8 cellular contexts compared by ENCODE assay signal in the genomic region with DNA sequence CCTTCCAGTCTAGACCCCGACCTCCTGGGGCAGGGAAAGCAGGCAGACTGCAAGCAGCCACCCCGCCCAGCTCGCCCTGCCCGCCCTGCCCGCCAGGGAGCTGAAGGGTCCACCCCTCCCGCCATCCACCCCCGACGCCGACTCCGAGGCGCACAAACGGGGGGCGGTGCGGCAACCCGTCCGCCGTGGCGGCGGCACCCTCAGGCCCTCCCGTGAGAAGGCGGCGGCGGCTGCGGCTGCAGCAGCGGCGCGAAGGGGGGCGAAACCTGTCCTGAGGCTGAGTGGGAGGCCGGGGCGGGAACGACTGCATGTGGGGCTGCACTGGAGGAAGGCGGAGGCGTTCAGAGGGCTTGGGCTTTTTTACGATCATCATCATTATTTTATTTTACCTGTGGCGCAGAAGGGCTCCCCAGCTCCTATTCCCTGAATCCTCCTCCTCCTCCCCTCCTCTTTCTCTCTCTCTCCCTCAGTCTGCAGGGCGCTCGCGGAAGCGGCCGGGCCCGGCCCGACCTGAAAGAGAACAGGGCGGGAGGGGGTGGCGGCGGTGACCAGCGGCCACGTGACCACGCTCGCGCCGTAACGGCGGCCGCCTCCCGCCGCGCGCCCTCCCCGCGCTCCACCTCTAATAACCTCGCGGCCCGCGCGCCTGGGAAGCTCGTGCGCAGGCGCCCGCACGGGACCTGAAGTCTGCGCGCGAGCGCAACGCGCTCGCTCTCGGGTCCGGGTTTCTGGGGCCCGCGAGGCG. TPM values are rescaled to one million over a fixed set of nuclear protein-coding genes. Genes with fewer than 3 reads are reported as not detected.
DNase-seq lines count a peak whose midpoint lies in the region; ATAC-seq, FAIRE-seq and TF ChIP-seq lines count a peak whose summit lies in the region.

A gene with protein sequence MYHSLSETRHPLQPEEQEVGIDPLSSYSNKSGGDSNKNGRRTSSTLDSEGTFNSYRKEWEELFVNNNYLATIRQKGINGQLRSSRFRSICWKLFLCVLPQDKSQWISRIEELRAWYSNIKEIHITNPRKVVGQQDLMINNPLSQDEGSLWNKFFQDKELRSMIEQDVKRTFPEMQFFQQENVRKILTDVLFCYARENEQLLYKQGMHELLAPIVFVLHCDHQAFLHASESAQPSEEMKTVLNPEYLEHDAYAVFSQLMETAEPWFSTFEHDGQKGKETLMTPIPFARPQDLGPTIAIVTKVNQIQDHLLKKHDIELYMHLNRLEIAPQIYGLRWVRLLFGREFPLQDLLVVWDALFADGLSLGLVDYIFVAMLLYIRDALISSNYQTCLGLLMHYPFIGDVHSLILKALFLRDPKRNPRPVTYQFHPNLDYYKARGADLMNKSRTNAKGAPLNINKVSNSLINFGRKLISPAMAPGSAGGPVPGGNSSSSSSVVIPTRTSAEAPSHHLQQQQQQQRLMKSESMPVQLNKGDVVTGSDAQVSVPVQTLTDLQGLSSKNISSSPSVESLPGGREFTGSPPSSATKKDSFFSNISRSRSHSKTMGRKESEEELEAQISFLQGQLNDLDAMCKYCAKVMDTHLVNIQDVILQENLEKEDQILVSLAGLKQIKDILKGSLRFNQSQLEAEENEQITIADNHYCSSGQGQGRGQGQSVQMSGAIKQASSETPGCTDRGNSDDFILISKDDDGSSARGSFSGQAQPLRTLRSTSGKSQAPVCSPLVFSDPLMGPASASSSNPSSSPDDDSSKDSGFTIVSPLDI (minus strand): TSS at position 540 of the 745 bp plus-strand sequence. CDS start 234,061 bp downstream, outside the sequence.

- H3K36me3 ChIP-seq in Caco-2 (ENCODE audit: control insufficient read depth, insufficient read depth, low read length) (no peaks in the 10 kb centered on the region), OCI-LY3 (replicated peaks; ENCODE audit: low read depth, low read length) (peaks cover 4% of the 10 kb centered on the region)

- H3K4me1 ChIP-seq in Caco-2, result peaks cover 11% of the 10 kb centered on the region; the same call in 1 of the 2 replicates
- H3K4me1 ChIP-seq in OCI-LY3 (ENCODE audit: low read length), result peaks cover 36% of the 10 kb centered on the region

- peak within 1 kb of the TSS; percentile 82 for H3K4me3 Mint-ChIP-seq in Caco-2 (ENCODE audit: unreplicated experiment)

- no peaks in the 10 kb centered on the region for H3K27me3 Mint-ChIP-seq in Caco-2 (ENCODE audit: insufficient read depth, unreplicated experiment)

- peak; percentile 76 for ATAC-seq in GM21367 (IDR thresholded peaks at IDR 0.05; ENCODE audit: unreplicated experiment)

- FAIRE-seq in HTR-8/SVneo (lab: Jason Lieb, UNC), result peak; percentile 20

- no TSS peak for BruUV-seq in Caco-2 (replicated peaks; lab: Mats Ljungman, UMichigan)

- intact Hi-C loops in Caco-2 (cut with micrococcal nuclease; ENCODE audit: unreplicated experiment), result loop anchor here (1.0 to 5.0 kb wide), 4 partner anchors 95 to 411 kb away; no protein-coding TSS in a partner anchor

- H3K4me1 Mint-ChIP-seq in Caco-2 (ENCODE audit: low read depth, unreplicated experiment), result peaks cover 17% of the 10 kb centered on the region

- H3K4me2 ChIP-seq in OCI-LY3 (ENCODE audit: low read length), result peak within 1 kb of the TSS; percentile 79

- H3K9me3 ChIP-seq in Caco-2, result no peaks in the 10 kb centered on the region
- H3K9me3 ChIP-seq in OCI-LY3 (ENCODE audit: insufficient read depth, low read length), result no peaks in the 10 kb centered on the region

- POLR2A ChIA-PET in Caco-2 (lab: Charles Lee), result interaction anchor here (0.5 to 0.9 kb wide), 6 partner anchors 32 to 548 kb away, joined by 3 to 9 read pairs (median 6); no protein-coding TSS in a partner anchor

- DNase-seq in Caco-2 (peak; percentile 97), HTR-8/SVneo (ENCODE audit: insufficient read length, low spot score) (peak; percentile 65), epithelial cell of esophagus (ENCODE audit: low read depth) (peak; percentile 98), mucosa of gallbladder (ENCODE audit: low spot score) (peak; percentile 97)
- peak; percentile 95 for DNase-seq in activated CD8-positive, alpha-beta memory T cell treated with anti-CD3 and anti-CD28 coated beads, Interleukin-2, amount 50 U/mL, for 48 hours
- DNase-seq in stimulated activated CD8-positive, alpha-beta memory T cell treated with anti-CD3 and anti-CD28 coated beads, Interleukin-4, amount 100 ng/mL, for 4 hours (ENCODE audit: low read depth in 2 of 2, low spot score in 1 of 2), result peak; percentile 24 to 85

- H3K27ac Mint-ChIP-seq in Caco-2 (ENCODE audit: unreplicated experiment), result peak within 1 kb of the TSS; percentile 80

- peaks cover 48% of the 10 kb centered on the region for H3K79me2 ChIP-seq in OCI-LY3 (ENCODE audit: low read length)

- H3K27ac ChIP-seq in OCI-LY3 (ENCODE audit: low read length), result peak within 1 kb of the TSS; percentile 85

- CTCF ChIA-PET in Caco-2 (lab: Charles Lee), result interaction anchor here (1.1 to 1.7 kb wide), 3 partner anchors 97 to 294 kb away, joined by 5 to 12 read pairs (median 11); no protein-coding TSS in a partner anchor

- no peaks in the 10 kb centered on the region for H3K27me3 ChIP-seq in Caco-2 (replicated peaks; ENCODE audit: control insufficient read depth, insufficient read depth, low read length)
- H3K27me3 ChIP-seq in OCI-LY3 (ENCODE audit: low read depth, low read length), result peaks cover 20% of the 10 kb centered on the region

- H4K20me1 ChIP-seq in OCI-LY3 (ENCODE audit: insufficient read depth, low read length), result peaks cover 15% of the 10 kb centered on the region; the same call in 1 of the 2 replicates

- H3K36me3 Mint-ChIP-seq in Caco-2 (ENCODE audit: insufficient read depth, unreplicated experiment), result peaks cover 7% of the 10 kb centered on the region

- H3K4me3 ChIP-seq in Caco-2 (ENCODE audit: low read depth, low read length) (peak within 1 kb of the TSS; percentile 77), OCI-LY3 (ENCODE audit: low read length) (peak within 1 kb of the TSS; percentile 85), epithelial cell of esophagus (ENCODE audit: low read length) (peak within 1 kb of the TSS; percentile 67)

- no peaks in the 10 kb centered on the region for H3K9me3 Mint-ChIP-seq in Caco-2 (ENCODE audit: unreplicated experiment)

- TF ChIP-seq CTCF in Caco-2 (IDR thresholded peaks at IDR 0.05; ENCODE audit: insufficient read depth in 1 of 2, low read depth in 1 of 2, low read length in 1 of 2, severe bottlenecking in 1 of 2, unreplicated experiment in 1 of 2) (no peak), OCI-LY3 (IDR thresholded peaks at IDR 0.05; ENCODE audit: low read depth, low read length) (no peak), epithelial cell of esophagus (IDR thresholded peaks at IDR 0.05; ENCODE audit: insufficient read depth, low read depth, low read length, missing control alignments) (no peak)

- H2AFZ ChIP-seq in OCI-LY3 (ENCODE audit: low read depth, low read length), result peak within 1 kb of the TSS; percentile 91

- peak within 1 kb of the TSS; percentile 89 for H3K9ac ChIP-seq in OCI-LY3 (ENCODE audit: low read length)

RNA-seq across cellular contexts. Expression of the gene that starts here (rescaled TPM):
- total RNA-seq in Caco-2 (2022), result 36.4 and 36.5 TPM in 2 replicates
- total RNA-seq in mucosa of gallbladder, result 60.0 TPM

Comparison
In these comparisons a context has a peak if more than half of its experiments do, and no peak if none do; other contexts are left out.
1. Peak in every context shown above with its lines: DNase-seq, ATAC-seq, H3K4me3 ChIP-seq and H3K27ac ChIP-seq.